Comparison of ENCODE assay signal across 9 cellular contexts in genomic region chr5:157387683-157388093, GRCh38.
DNase-seq lines count a peak whose midpoint lies in the region; ATAC-seq and TF ChIP-seq lines count a peak whose summit lies in the region.
"Had no signal": no experiment of that assay in that cellular context is flagged by ENCODE, and none has a peak within 500 bp of the region (broad histone marks: within the 10 kb centered on the region; RNA-seq: fewer than 3 reads in every experiment).

No MANE protein-coding gene starts in this region.

- H3K4me2 ChIP-seq in smooth muscle cell: peak overlapping the region; percentile 72

- H4K20me1 ChIP-seq in smooth muscle cell (ENCODE audit: low read depth): no peaks in the 10 kb centered on the region

- no peaks in the 10 kb centered on the region for H3K9me3 ChIP-seq in smooth muscle cell (replicated peaks; ENCODE audit: low read depth)

- H3K4me1 ChIP-seq in smooth muscle cell (ENCODE audit: low read depth): peaks cover 21% of the 10 kb centered on the region

- H3K9ac ChIP-seq in smooth muscle cell (ENCODE audit: low read depth): peak overlapping the region; percentile 36

- H3K4me3 Mint-ChIP-seq in activated naive CD8-positive, alpha-beta T cell treated with anti-CD3 and anti-CD28 coated beads, Interleukin-2, amount 50 U/mL, for 24 hours: no peak overlapping the region

- ATAC-seq in activated naive CD8-positive, alpha-beta T cell treated with anti-CD3 and anti-CD28 coated beads, Interleukin-2, amount 50 U/mL, for 24 hours: no peak
- ATAC-seq in HG03159 (IDR thresholded peaks at IDR 0.05; ENCODE audit: unreplicated experiment): no peak
- no peak for ATAC-seq in GM18861 (IDR thresholded peaks at IDR 0.05; ENCODE audit: unreplicated experiment)

- H3K27ac ChIP-seq in smooth muscle cell (ENCODE audit: low read depth): peak overlapping the region; percentile 89

- H3F3A ChIP-seq in smooth muscle cell (ENCODE audit: low read depth): peaks cover 19% of the 10 kb centered on the region

- DNase-seq in HCEC 1CT: peak; percentile 96
- no peak for DNase-seq in activated naive CD8-positive, alpha-beta T cell treated with anti-CD3 and anti-CD28 coated beads, Interleukin-2, amount 50 U/mL, for 24 hours
- peak; percentile 79 for DNase-seq in hepatic stellate cell (ENCODE audit: low spot score)
- no peak for DNase-seq in smooth muscle cell (lab: John Stamatoyannopoulos, UW; ENCODE audit: unreplicated experiment)
- DNase-seq in H7: no peak
- DNase-seq in NAMALWA (ENCODE audit: low spot score): no peak
- DNase-seq: cerebellar nuclear complex had no signal

- H3K27ac Mint-ChIP-seq in activated naive CD8-positive, alpha-beta T cell treated with anti-CD3 and anti-CD28 coated beads, Interleukin-2, amount 50 U/mL, for 24 hours: peak overlapping the region; percentile 50

- H3K36me3 Mint-ChIP-seq in activated naive CD8-positive, alpha-beta T cell treated with anti-CD3 and anti-CD28 coated beads, Interleukin-2, amount 50 U/mL, for 24 hours (ENCODE audit: low read depth): peaks cover 68% of the 10 kb centered on the region

- TF ChIP-seq CTCF in smooth muscle cell (IDR thresholded peaks at IDR 0.05; ENCODE audit: borderline replicate concordance, insufficient read depth, poor library complexity, severe bottlenecking): no peak

- peaks cover 34% of the 10 kb centered on the region for H3K4me1 Mint-ChIP-seq in activated naive CD8-positive, alpha-beta T cell treated with anti-CD3 and anti-CD28 coated beads, Interleukin-2, amount 50 U/mL, for 24 hours

- H3K27me3 ChIP-seq in smooth muscle cell (ENCODE audit: low read depth): no peaks in the 10 kb centered on the region
- no peaks in the 10 kb centered on the region for H3K27me3 ChIP-seq in H7 (ENCODE audit: control insufficient read depth, insufficient read depth, low read length)

- no peaks in the 10 kb centered on the region for H3K79me2 ChIP-seq in smooth muscle cell (ENCODE audit: low read depth)

- H2AFZ ChIP-seq in smooth muscle cell (ENCODE audit: low read depth): no peak overlapping the region

- no peaks in the 10 kb centered on the region for H3K9me3 Mint-ChIP-seq in activated naive CD8-positive, alpha-beta T cell treated with anti-CD3 and anti-CD28 coated beads, Interleukin-2, amount 50 U/mL, for 24 hours

- no peaks in the 10 kb centered on the region for H3K27me3 Mint-ChIP-seq in activated naive CD8-positive, alpha-beta T cell treated with anti-CD3 and anti-CD28 coated beads, Interleukin-2, amount 50 U/mL, for 24 hours

- H3K4me3 ChIP-seq in smooth muscle cell: no peak overlapping the region
- no peak overlapping the region for H3K4me3 ChIP-seq in H7 (ENCODE audit: insufficient read depth, low read depth, low read length)

- 31% methylated on average over 3 of the region's 3 CpGs for WGBS in smooth muscle cell (ENCODE audit: low lambda C conversion rate)

- H3K36me3 ChIP-seq in smooth muscle cell (ENCODE audit: low read depth): no peaks in the 10 kb centered on the region
- peaks cover under 1% of the 10 kb centered on the region for H3K36me3 ChIP-seq in H7 (replicated peaks; ENCODE audit: control insufficient read depth, insufficient read depth, low read length)

Comparison
In these comparisons a context has a peak if more than half of its experiments do, and no peak if none do; other contexts are left out.
1. DNase-seq: peak in HCEC 1CT (single experiment) and hepatic stellate cell (single experiment); none in activated naive CD8-positive, alpha-beta T cell treated with anti-CD3 and anti-CD28 coated beads, Interleukin-2, amount 50 U/mL, for 24 hours (single experiment), smooth muscle cell (single experiment), H7 (single experiment) and NAMALWA (single experiment).